In genomic region chrX:9871871-9872270, GRCh38 we compare ENCODE assay signal across 19 cellular contexts.
DNase-seq lines count a peak whose midpoint lies in the region; FAIRE-seq and TF ChIP-seq lines count a peak whose summit lies in the region.
"Had no signal": no experiment of that assay in that cellular context is flagged by ENCODE, and none has a peak within 500 bp of the region (broad histone marks: within the 10 kb centered on the region; RNA-seq: fewer than 3 reads in every experiment).

No MANE protein-coding gene starts in this region.

- TF ChIP-seq CTCF in AG10803 (conservative IDR thresholded peaks at IDR 0.05; ENCODE audit: low read length) = no peak

- no peak overlapping the region for H2BK5ac ChIP-seq in trophoblast cell (ENCODE audit: low read depth, low read length, poor library complexity)

- H3K4me2 ChIP-seq in trophoblast cell (ENCODE audit: low read length) = no peak overlapping the region
- H3K4me2 ChIP-seq: PC-9 had no signal

- no peak overlapping the region for H3K14ac ChIP-seq in trophoblast cell (ENCODE audit: low read length)

- H4K91ac ChIP-seq in trophoblast cell (ENCODE audit: low read depth, low read length) = peak overlapping the region; percentile 6

- H3K9me3 ChIP-seq in trophoblast cell (ENCODE audit: insufficient read depth, low read depth, low read length) = no peaks in the 10 kb centered on the region
- H3K9me3 ChIP-seq: SJSA1 had no signal

- H3K79me2 ChIP-seq in trophoblast cell (ENCODE audit: control insufficient read depth, insufficient read depth, low read length, poor library complexity) = no peaks in the 10 kb centered on the region

- H3K36me3 ChIP-seq in trophoblast cell (ENCODE audit: control insufficient read depth in 1 of 2, insufficient read depth in 2 of 2, low read length in 2 of 2) = no peaks in the 10 kb centered on the region
- H3K36me3 ChIP-seq: SJSA1 had no signal

- no peak overlapping the region for H2AFZ ChIP-seq in trophoblast cell (ENCODE audit: insufficient read depth, low read length, poor library complexity)
- H2AFZ ChIP-seq: PC-9 had no signal

- peak; percentile 36 for DNase-seq in AG10803 (ENCODE audit: low read depth)
- peak; percentile 56 for DNase-seq in M059J (ENCODE audit: low read depth)
- DNase-seq in dedifferentiated amniotic fluid mesenchymal stem cell (ENCODE audit: extremely low spot score) = peak; percentile 31
- no peak for DNase-seq in trophoblast cell
- DNase-seq in dermis blood vessel endothelial cell = no peak
- DNase-seq in GM19238 (ENCODE audit: insufficient read length, low spot score) = no peak
- no peak for DNase-seq in urothelium cell line (ENCODE audit: low spot score)
- no peak for DNase-seq in anterior cingulate cortex (lab: John Stamatoyannopoulos, UW)
- DNase-seq: C1 segment of cervical spinal cord, H9, NCI-H1417 treated with DMSO at 0.1 percent for 48 hours, NCI-H187 treated with DMSO at 0.1 percent for 48 hours, NCI-H226, NCI-H524, PC-9 had no signal

- H3K79me1 ChIP-seq in trophoblast cell (ENCODE audit: low read length) = peaks cover 8% of the 10 kb centered on the region

- FAIRE-seq in urothelium cell line (lab: Jason Lieb, UNC) = no peak
- FAIRE-seq: A204.1, D721Med, K562 had no signal

- H3K27ac ChIP-seq in trophoblast cell (ENCODE audit: low read depth, low read length) = no peak overlapping the region
- H3K27ac ChIP-seq: PC-9, SJSA1 had no signal

- no peak overlapping the region for H4K8ac ChIP-seq in trophoblast cell (ENCODE audit: low read depth, low read length)

- no peak overlapping the region for H2BK120ac ChIP-seq in trophoblast cell (ENCODE audit: insufficient read depth, low read length, poor library complexity)

- H3K4me3 ChIP-seq in AG10803 (ENCODE audit: low read length) (no peak overlapping the region), trophoblast cell (ENCODE audit: low read depth, low read length) (no peak overlapping the region)
- H3K4me3 ChIP-seq: K562, PC-9, SJSA1 had no signal

- no peak overlapping the region for H3K4ac ChIP-seq in trophoblast cell (ENCODE audit: low read depth, low read length)

- H2BK12ac ChIP-seq in trophoblast cell (ENCODE audit: low read length) = no peak overlapping the region

- no peak overlapping the region for H3K9ac ChIP-seq in trophoblast cell (ENCODE audit: low read length)

- no peak overlapping the region for H3K23ac ChIP-seq in trophoblast cell (ENCODE audit: low read length)

- no peak overlapping the region for H4K12ac ChIP-seq in trophoblast cell (ENCODE audit: low read depth, low read length)

- no peaks in the 10 kb centered on the region for H3K27me3 ChIP-seq in trophoblast cell (ENCODE audit: insufficient read depth, low read length)
- H3K27me3 ChIP-seq: SJSA1 had no signal

- H3K4me1 ChIP-seq in trophoblast cell (ENCODE audit: control insufficient read depth in 1 of 2, insufficient read depth in 2 of 2, low read length in 2 of 2) = peaks cover 5 to 32% of the 10 kb centered on the region in 2 experiments

- H3K18ac ChIP-seq in trophoblast cell (ENCODE audit: low read length) = peak overlapping the region; percentile 37

- H2AK5ac ChIP-seq in trophoblast cell (ENCODE audit: low read length) = no peak overlapping the region

Comparison
In these comparisons a context has a peak if more than half of its experiments do, and no peak if none do; other contexts are left out.
1. DNase-seq: peak in AG10803 (single experiment), M059J (single experiment) and dedifferentiated amniotic fluid mesenchymal stem cell (single experiment); none in trophoblast cell (0 of 2), dermis blood vessel endothelial cell (single experiment), GM19238 (single experiment), urothelium cell line (single experiment) and anterior cingulate cortex (0 of 58).